In the genomic region with DNA sequence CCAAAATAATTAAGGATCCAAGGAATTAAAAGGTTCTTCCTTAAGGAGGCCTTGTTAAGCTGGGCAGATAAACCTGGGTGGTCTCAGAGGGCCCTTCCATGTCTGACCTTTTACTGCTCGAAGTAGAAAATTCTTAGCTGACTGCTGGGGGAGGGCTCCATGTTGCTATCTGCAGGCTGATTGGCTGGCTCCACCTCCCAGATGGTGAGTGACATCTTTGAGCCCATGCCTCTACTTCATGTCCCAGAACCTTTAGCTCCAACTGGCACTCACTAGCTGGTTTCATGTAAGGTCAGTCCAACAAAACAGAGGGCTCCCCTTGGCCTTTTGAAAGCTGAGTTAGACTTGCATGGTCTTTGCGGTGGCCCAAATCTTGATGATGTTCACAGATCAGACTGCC, we compare ENCODE assay signal across 26 cellular contexts.
"Had no signal": no experiment of that assay in that cellular context is flagged by ENCODE, and none has a peak within 500 bp of the region (broad histone marks: within the 10 kb centered on the region; RNA-seq: fewer than 3 reads in every experiment).

No MANE protein-coding gene starts in this region.

- DNase-seq: colonic mucosa; effector CD8-positive, alpha-beta T cell; endodermal cell; foreskin fibroblast; gastrocnemius medialis; head of caudate nucleus; left lung; mesendoderm; midbrain; naive thymus-derived CD8-positive, alpha-beta T cell; nephron progenitor cell; nucleus accumbens; ovary; right lobe of liver; small intestine; stimulated activated CD4-positive, alpha-beta T cell treated with anti-CD3 and anti-CD28 coated beads, Interleukin-15, amount 100 ng/mL, for 24 hours; stimulated activated CD4-positive, alpha-beta T cell treated with anti-CD3 and anti-CD28 coated beads, Interleukin-2, amount 100 ng/mL, for 48 hours; stimulated activated naive CD4-positive, alpha-beta T cell; stimulated activated naive CD8-positive, alpha-beta T cell treated with anti-CD3 and anti-CD28 coated beads, Interleukin-15, amount 100 ng/mL, for 72 hours; trophoblast cell had no signal

- H3K36me3 ChIP-seq: colonic mucosa, gastrocnemius medialis, left lung, ovary, right lobe of liver, suprapubic skin, vagina had no signal

- H3K36me3 Mint-ChIP-seq: naive thymus-derived CD8-positive, alpha-beta T cell had no signal

- ATAC-seq: esophagus mucosa; gastrocnemius medialis; left lung; naive thymus-derived CD8-positive, alpha-beta T cell; right lobe of liver; stimulated activated naive CD8-positive, alpha-beta T cell treated with anti-CD3 and anti-CD28 coated beads, Interleukin-15, amount 100 ng/mL, for 72 hours had no signal

- H3K4me1 ChIP-seq: colonic mucosa, gastrocnemius medialis, left lung, suprapubic skin, vagina had no signal

- H3K4me3 Mint-ChIP-seq: dendritic cell treated with granulocyte-macrophage colony-stimulating factor and Interleukin-4, amounts not matched to agents 40 ng/mL and 50 ng/mL, for 4 days; endodermal cell; naive thymus-derived CD8-positive, alpha-beta T cell; nephron progenitor cell; stimulated activated naive CD8-positive, alpha-beta T cell treated with anti-CD3 and anti-CD28 coated beads, Interleukin-15, amount 100 ng/mL, for 72 hours had no signal

- H3K9me3 Mint-ChIP-seq: dendritic cell treated with granulocyte-macrophage colony-stimulating factor and Interleukin-4, amounts not matched to agents 40 ng/mL and 50 ng/mL, for 4 days; endodermal cell; naive thymus-derived CD8-positive, alpha-beta T cell; nephron progenitor cell; stimulated activated naive CD8-positive, alpha-beta T cell treated with anti-CD3 and anti-CD28 coated beads, Interleukin-15, amount 100 ng/mL, for 72 hours had no signal

- H3K9me3 ChIP-seq: colonic mucosa, gastrocnemius medialis, left lung, ovary, right lobe of liver, suprapubic skin, vagina had no signal

- H3K4me3 ChIP-seq: colonic mucosa, gastrocnemius medialis, left lung, ovary, right lobe of liver, suprapubic skin, vagina had no signal

- H3K4me1 Mint-ChIP-seq: stimulated activated naive CD8-positive, alpha-beta T cell treated with anti-CD3 and anti-CD28 coated beads, Interleukin-15, amount 100 ng/mL, for 72 hours had no signal

- H3K27ac Mint-ChIP-seq: dendritic cell treated with granulocyte-macrophage colony-stimulating factor and Interleukin-4, amounts not matched to agents 40 ng/mL and 50 ng/mL, for 4 days; endodermal cell; nephron progenitor cell; progenitor cell of endocrine pancreas had no signal

- H3K27ac ChIP-seq: colonic mucosa, epithelial cell of prostate, gastrocnemius medialis, left lung, ovary, right lobe of liver, suprapubic skin, vagina had no signal

- H3K27me3 ChIP-seq: colonic mucosa, ovary, right lobe of liver, vagina had no signal

- H3K27me3 Mint-ChIP-seq: stimulated activated naive CD8-positive, alpha-beta T cell treated with anti-CD3 and anti-CD28 coated beads, Interleukin-15, amount 100 ng/mL, for 72 hours had no signal
